Comparison of ENCODE assay signal across 18 cellular contexts in the genomic region with DNA sequence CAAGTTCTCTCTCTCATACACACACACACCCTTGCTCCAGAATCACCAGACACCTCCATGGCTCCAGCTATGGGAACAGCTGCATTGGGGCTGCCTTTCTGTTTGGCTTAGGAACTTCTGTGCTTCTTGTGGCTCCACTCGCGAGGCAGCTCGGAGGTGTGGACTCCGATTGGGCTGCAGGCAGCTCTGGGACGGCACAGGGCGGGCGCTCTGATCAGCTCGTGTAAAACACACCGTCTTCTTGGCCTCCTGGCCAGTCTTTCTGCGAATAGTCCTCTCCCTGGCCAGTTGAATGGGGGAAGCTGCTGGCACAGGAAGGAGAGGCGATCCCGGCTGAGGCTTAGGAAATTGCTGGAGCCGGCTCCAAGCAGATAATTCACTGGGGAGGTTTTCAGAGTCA. TPM values are rescaled to one million over a fixed set of nuclear protein-coding genes. Genes with fewer than 3 reads are reported as not detected.
DNase-seq lines count a peak whose midpoint lies in the region; ATAC-seq, FAIRE-seq and TF ChIP-seq lines count a peak whose summit lies in the region.
"Had no signal": no experiment of that assay in that cellular context is flagged by ENCODE, and none has a peak within 500 bp of the region (broad histone marks: within the 10 kb centered on the region; RNA-seq: fewer than 3 reads in every experiment).

No MANE protein-coding gene starts in this region.

- H3K36me3 Mint-ChIP-seq in activated naive CD4-positive, alpha-beta T cell treated with anti-CD3 and anti-CD28 coated beads for 36 hours (ENCODE audit: low read depth), result peaks cover 49% of the 10 kb centered on the region
- H3K36me3 Mint-ChIP-seq in activated naive CD4-positive, alpha-beta T cell treated with anti-CD3 and anti-CD28 coated beads, Interleukin-2, amount 10 ng/mL, durations not matched to agents 7 days and 5 days, result peaks cover 61% of the 10 kb centered on the region
- peaks cover 49% of the 10 kb centered on the region for H3K36me3 Mint-ChIP-seq in central memory CD8-positive, alpha-beta T cell (ENCODE audit: insufficient read depth)

- peaks cover 70 to 89% (median 88%) of the 10 kb centered on the region in 3 donors for H3K36me3 ChIP-seq in tibial artery

- DNase-seq in activated naive CD4-positive, alpha-beta T cell treated with anti-CD3 and anti-CD28 coated beads for 36 hours, result no peak
- DNase-seq in activated naive CD4-positive, alpha-beta T cell treated with anti-CD3 and anti-CD28 coated beads, Interleukin-2, amount 10 ng/mL, durations not matched to agents 7 days and 5 days, result no peak
- DNase-seq in central memory CD8-positive, alpha-beta T cell (ENCODE audit: low spot score in 2 of 2), result no peak
- peak; percentile 71 for DNase-seq in myocyte (ENCODE audit: low read depth)
- no peak for DNase-seq in tibial artery
- DNase-seq in NCI-H1092 (lab: John Stamatoyannopoulos, UW), result no peak
- DNase-seq in stimulated activated CD4-positive, alpha-beta T cell treated with anti-CD3 and anti-CD28 coated beads, Interleukin-4, amount 100 ng/mL, for 24 hours, result no peak
- no peak for DNase-seq in H54 (ENCODE audit: insufficient read length, low spot score)
- DNase-seq: activated CD4-positive, alpha-beta T cell treated with anti-CD3 and anti-CD28 coated beads for 4 hours; Caco-2; GDM1; islet precursor cell; NCI-H1930; stimulated activated naive CD4-positive, alpha-beta T cell treated with Interleukin-2 at 50 U/mL for 16 hours; T-helper 2 cell had no signal

- H3K9me3 ChIP-seq in tibial artery, result no peaks in the 10 kb centered on the region
- H3K9me3 ChIP-seq: Caco-2 had no signal

- no peaks in the 10 kb centered on the region for H3K27me3 ChIP-seq in tibial artery

- no peak for ATAC-seq in central memory CD8-positive, alpha-beta T cell (replicated peaks; ENCODE audit: extremely low read depth, poor library complexity, severe bottlenecking)

- H3K27ac Mint-ChIP-seq in activated naive CD4-positive, alpha-beta T cell treated with anti-CD3 and anti-CD28 coated beads for 36 hours, result peak overlapping the region; percentile 68
- H3K27ac Mint-ChIP-seq in activated naive CD4-positive, alpha-beta T cell treated with anti-CD3 and anti-CD28 coated beads, Interleukin-2, amount 10 ng/mL, durations not matched to agents 7 days and 5 days, result no peak overlapping the region
- H3K27ac Mint-ChIP-seq in central memory CD8-positive, alpha-beta T cell (ENCODE audit: low read depth), result peak overlapping the region; percentile 64

- H3K9me3 Mint-ChIP-seq in activated naive CD4-positive, alpha-beta T cell treated with anti-CD3 and anti-CD28 coated beads for 36 hours, result no peaks in the 10 kb centered on the region
- H3K9me3 Mint-ChIP-seq in activated naive CD4-positive, alpha-beta T cell treated with anti-CD3 and anti-CD28 coated beads, Interleukin-2, amount 10 ng/mL, durations not matched to agents 7 days and 5 days, result no peaks in the 10 kb centered on the region
- H3K9me3 Mint-ChIP-seq in central memory CD8-positive, alpha-beta T cell, result no peaks in the 10 kb centered on the region

- no peak for TF ChIP-seq POLR2A in H54 (IDR thresholded peaks at IDR 0.05; ENCODE audit: low read depth, low read length)

- H3K27ac ChIP-seq in tibial artery, result peak overlapping the region; percentile 7 to 29

- H3K4me1 Mint-ChIP-seq in activated naive CD4-positive, alpha-beta T cell treated with anti-CD3 and anti-CD28 coated beads for 36 hours (ENCODE audit: low read depth), result peaks cover 21% of the 10 kb centered on the region
- peaks cover 37% of the 10 kb centered on the region for H3K4me1 Mint-ChIP-seq in activated naive CD4-positive, alpha-beta T cell treated with anti-CD3 and anti-CD28 coated beads, Interleukin-2, amount 10 ng/mL, durations not matched to agents 7 days and 5 days
- peaks cover 36% of the 10 kb centered on the region for H3K4me1 Mint-ChIP-seq in central memory CD8-positive, alpha-beta T cell

- no peak overlapping the region for H3K4me3 Mint-ChIP-seq in activated naive CD4-positive, alpha-beta T cell treated with anti-CD3 and anti-CD28 coated beads for 36 hours
- no peak overlapping the region for H3K4me3 Mint-ChIP-seq in activated naive CD4-positive, alpha-beta T cell treated with anti-CD3 and anti-CD28 coated beads, Interleukin-2, amount 10 ng/mL, durations not matched to agents 7 days and 5 days
- no peak overlapping the region for H3K4me3 Mint-ChIP-seq in central memory CD8-positive, alpha-beta T cell

- no peak overlapping the region for H3K4me3 ChIP-seq in tibial artery

- peaks cover 0 to 70% (median 36%) of the 10 kb centered on the region in 4 donors for H3K4me1 ChIP-seq in tibial artery

- intact Hi-C loops in activated naive CD4-positive, alpha-beta T cell treated with anti-CD3 and anti-CD28 coated beads for 36 hours (cut with micrococcal nuclease), result no loop called here
- intact Hi-C loops in tibial artery (cut with DNase I; ENCODE audit: low total_unique reads), result no loop called here

- TF ChIP-seq CTCF in tibial artery (IDR thresholded peaks at IDR 0.05), result no peak

- CTCF ChIA-PET in activated naive CD4-positive, alpha-beta T cell treated with anti-CD3 and anti-CD28 coated beads for 36 hours (lab: Charles Lee), result interaction anchor here (1.4 kb wide), 1 partner anchor 691 kb away, joined by 3 read pairs; no protein-coding TSS in a partner anchor
- CTCF ChIA-PET in activated naive CD4-positive, alpha-beta T cell treated with anti-CD3 and anti-CD28 coated beads, Interleukin-2, amount 10 ng/mL, durations not matched to agents 7 days and 5 days (lab: Charles Lee), result interaction anchor here (1.4 to 3.3 kb wide), 2 partner anchors 8 to 38 kb away, joined by 6 to 12 read pairs; no protein-coding TSS in a partner anchor

- H3K27me3 Mint-ChIP-seq in activated naive CD4-positive, alpha-beta T cell treated with anti-CD3 and anti-CD28 coated beads for 36 hours (ENCODE audit: low read depth), result no peaks in the 10 kb centered on the region
- H3K27me3 Mint-ChIP-seq in activated naive CD4-positive, alpha-beta T cell treated with anti-CD3 and anti-CD28 coated beads, Interleukin-2, amount 10 ng/mL, durations not matched to agents 7 days and 5 days, result no peaks in the 10 kb centered on the region
- H3K27me3 Mint-ChIP-seq in central memory CD8-positive, alpha-beta T cell, result no peaks in the 10 kb centered on the region

- FAIRE-seq in H54 (lab: Jason Lieb, UNC), result no peak
- FAIRE-seq: endometrium, frontal cortex, GM19239 had no signal

RNA-seq across cellular contexts. Expression of gene FOSL2, which starts 22.4 kb away (rescaled TPM):
- 100 to 1,000 TPM; 102 to 110 TPM for total RNA-seq in activated naive CD4-positive, alpha-beta T cell treated with anti-CD3 and anti-CD28 coated beads for 36 hours
- 106 and 124 TPM in 2 replicates for total RNA-seq in myocyte
- 58.3 TPM for polyA plus RNA-seq in myocyte (2012)
